8 cellular contexts compared by ENCODE assay signal in genomic region chr1:19643602-19644419, GRCh38. TPM values are rescaled to one million over a fixed set of nuclear protein-coding genes. Genes with fewer than 3 reads are reported as not detected.
DNase-seq lines count a peak whose midpoint lies in the region; ATAC-seq and TF ChIP-seq lines count a peak whose summit lies in the region.

NBL1 (plus strand) TSS chr1:19644311; CDS start chr1:19655031, 10,720 bp downstream.

- TF ChIP-seq POLR2A in heart left ventricle (IDR thresholded peaks at IDR 0.05) = no peak

- H3K27ac ChIP-seq in heart left ventricle (peak within 1 kb of the TSS; percentile 81 to 97 (median 92)), upper lobe of right lung (peak within 1 kb of the TSS; percentile 86)

- H3K4me3 ChIP-seq in AG04449 (ENCODE audit: low read depth, low read length) (peak within 1 kb of the TSS; percentile 70), heart left ventricle (peak within 1 kb of the TSS; percentile 24 to 98 (median 81)), upper lobe of right lung (peak within 1 kb of the TSS; percentile 66)

- H3K27ac Mint-ChIP-seq in activated naive CD8-positive, alpha-beta T cell treated with anti-CD3 and anti-CD28 coated beads, Interleukin-2, amount 50 U/mL, for 24 hours = peak within 1 kb of the TSS; percentile 88
- H3K27ac Mint-ChIP-seq in progenitor cell of endocrine pancreas = peak within 1 kb of the TSS; percentile 84

- TF ChIP-seq CTCF in AG04449 (IDR thresholded peaks at IDR 0.05; ENCODE audit: insufficient read depth, low read length, missing control alignments) (no peak), heart left ventricle (IDR thresholded peaks at IDR 0.05) (peak in 1 of 12 donors; percentile 2), progenitor cell of endocrine pancreas (IDR thresholded peaks at IDR 0.05; ENCODE audit: unreplicated experiment) (no peak), upper lobe of right lung (IDR thresholded peaks at IDR 0.05) (no peak)

- H3K4me1 ChIP-seq in heart left ventricle (peaks cover 5 to 53% (median 31%) of the 10 kb centered on the region in 12 donors), upper lobe of right lung (peaks cover 11% of the 10 kb centered on the region)

- no peaks in the 10 kb centered on the region for H3K9me3 ChIP-seq in heart left ventricle
- no peaks in the 10 kb centered on the region for H3K9me3 ChIP-seq in upper lobe of right lung

- peaks cover 31% of the 10 kb centered on the region for H3K4me1 Mint-ChIP-seq in activated naive CD8-positive, alpha-beta T cell treated with anti-CD3 and anti-CD28 coated beads, Interleukin-2, amount 50 U/mL, for 24 hours
- H3K4me1 Mint-ChIP-seq in progenitor cell of endocrine pancreas (ENCODE audit: low read depth) = no peaks in the 10 kb centered on the region

- WGBS in heart left ventricle, 4 donors = 1 to 3% (median 1%) methylated on average over 13 to 94 of the region's 94 CpGs

- H3K27me3 Mint-ChIP-seq in activated naive CD8-positive, alpha-beta T cell treated with anti-CD3 and anti-CD28 coated beads, Interleukin-2, amount 50 U/mL, for 24 hours = peaks cover 23% of the 10 kb centered on the region
- H3K27me3 Mint-ChIP-seq in progenitor cell of endocrine pancreas = peaks cover 68% of the 10 kb centered on the region

- POLR2A ChIA-PET in AG04449 (lab: Yijun Ruan, JAX) = interaction anchor here (1.1 kb wide), 1 partner anchor 24 kb away, joined by 5 read pairs; no protein-coding TSS in a partner anchor

- intact Hi-C loops in heart left ventricle (cut with DNase I) (loop anchor here in 8 of 10 donors (2.0 to 10.0 kb wide), 10 partner anchors 37 to 159 kb away; partner anchors contain the start of gene CAPZB (in 2 of the 8)), upper lobe of right lung (cut with DNase I) (no loop called here)

- DNase-seq in AG04449 (ENCODE audit: low read depth, low spot score) (no peak), HCEC 1CT (peak; percentile 55), T follicular helper cell (ENCODE audit: low read depth) (peak; percentile 62), heart left ventricle (peak; percentile 74 to 87 (median 86)), progenitor cell of endocrine pancreas (ENCODE audit: low spot score, unreplicated experiment) (no peak), upper lobe of right lung (no peak), NCI-H128 (lab: John Stamatoyannopoulos, UW; ENCODE audit: unreplicated experiment) (no peak)
- DNase-seq in activated naive CD8-positive, alpha-beta T cell treated with anti-CD3 and anti-CD28 coated beads, Interleukin-2, amount 50 U/mL, for 24 hours = peak; percentile 79

- peak; percentile 84 for ATAC-seq in activated naive CD8-positive, alpha-beta T cell treated with anti-CD3 and anti-CD28 coated beads, Interleukin-2, amount 50 U/mL, for 24 hours
- ATAC-seq in heart left ventricle = peak; percentile 38 to 84 (median 78)
- peak; percentile 71 for ATAC-seq in upper lobe of right lung

- H3K27me3 ChIP-seq in heart left ventricle = peaks cover 0 to 29% (median 0%) of the 10 kb centered on the region in 9 donors
- H3K27me3 ChIP-seq in upper lobe of right lung = peaks cover 17% of the 10 kb centered on the region

- peaks cover 2% of the 10 kb centered on the region for H3K36me3 Mint-ChIP-seq in activated naive CD8-positive, alpha-beta T cell treated with anti-CD3 and anti-CD28 coated beads, Interleukin-2, amount 50 U/mL, for 24 hours (ENCODE audit: low read depth)
- no peaks in the 10 kb centered on the region for H3K36me3 Mint-ChIP-seq in progenitor cell of endocrine pancreas (ENCODE audit: insufficient read depth)

- no peaks in the 10 kb centered on the region for H3K9me3 Mint-ChIP-seq in activated naive CD8-positive, alpha-beta T cell treated with anti-CD3 and anti-CD28 coated beads, Interleukin-2, amount 50 U/mL, for 24 hours
- no peaks in the 10 kb centered on the region for H3K9me3 Mint-ChIP-seq in progenitor cell of endocrine pancreas (ENCODE audit: low read depth)

- CTCF ChIA-PET in AG04449 (lab: Yijun Ruan, JAX) = interaction anchor here (0.7 to 10.5 kb wide), 9 partner anchors 10 to 302 kb away, joined by 3 to 67 read pairs (median 5); no protein-coding TSS in a partner anchor

- H3K36me3 ChIP-seq in heart left ventricle (no peaks in the 10 kb centered on the region), upper lobe of right lung (no peaks in the 10 kb centered on the region)

- H3K4me3 Mint-ChIP-seq in activated naive CD8-positive, alpha-beta T cell treated with anti-CD3 and anti-CD28 coated beads, Interleukin-2, amount 50 U/mL, for 24 hours = peak within 1 kb of the TSS; percentile 96
- H3K4me3 Mint-ChIP-seq in progenitor cell of endocrine pancreas (ENCODE audit: low read depth) = peak within 1 kb of the TSS; percentile 86

RNA-seq across cellular contexts. Expression of gene NBL1, which starts in this region (rescaled TPM):
- total RNA-seq in heart left ventricle (10 to 100 TPM; 19.3 to 61.4 (median 33.1) TPM), progenitor cell of endocrine pancreas (10.5 and 12.0 TPM in 2 replicates), upper lobe of right lung (218 TPM)
- polyA plus RNA-seq in heart left ventricle = 10 to 100 TPM; 31.2 to 40.0 TPM

Comparison
In these comparisons a context has a peak if more than half of its experiments do, and no peak if none do; other contexts are left out.
1. DNase-seq: peak in HCEC 1CT (single experiment), T follicular helper cell (single experiment), activated naive CD8-positive, alpha-beta T cell treated with anti-CD3 and anti-CD28 coated beads, Interleukin-2, amount 50 U/mL, for 24 hours (single experiment) and heart left ventricle (5 of 5); none in AG04449 (single experiment), progenitor cell of endocrine pancreas (single experiment), upper lobe of right lung (single experiment) and NCI-H128 (single experiment).
2. Peak in every context shown above with its lines, with median percentiles within 50 percentile points of each other: H3K4me3 ChIP-seq and ATAC-seq.